10 cellular contexts compared by ENCODE assay signal in genomic region chr3:106004137-106004600, GRCh38.
DNase-seq lines count a peak whose midpoint lies in the region; ATAC-seq and TF ChIP-seq lines count a peak whose summit lies in the region.
"Had no signal": no experiment of that assay in that cellular context is flagged by ENCODE, and none has a peak within 500 bp of the region (broad histone marks: within the 10 kb centered on the region; RNA-seq: fewer than 3 reads in every experiment).

No MANE protein-coding gene starts in this region.

- H3K4me1 Mint-ChIP-seq in CD8-positive, alpha-beta memory T cell = peaks cover 7 to 21% (median 20%) of the 10 kb centered on the region in 3 donors
- H3K4me1 Mint-ChIP-seq in T-cell = peaks cover 8 to 16% (median 8%) of the 10 kb centered on the region in 3 donors
- peaks cover 21% of the 10 kb centered on the region for H3K4me1 Mint-ChIP-seq in nephron
- H3K4me1 Mint-ChIP-seq: GM23338 had no signal

- peaks cover 5 to 9% (median 5%) of the 10 kb centered on the region in 5 donors for H3K9me3 Mint-ChIP-seq in CD8-positive, alpha-beta memory T cell
- H3K9me3 Mint-ChIP-seq in T-cell (peaks cover 2 to 11% (median 3%) of the 10 kb centered on the region in 3 donors), nephron (peaks cover 8% of the 10 kb centered on the region)
- H3K9me3 Mint-ChIP-seq: GM23338 had no signal

- no peaks in the 10 kb centered on the region for H3K9me3 ChIP-seq in CD8-positive, alpha-beta memory T cell (ENCODE audit: low read length)
- H3K9me3 ChIP-seq in endocrine pancreas (ENCODE audit: control insufficient read depth, low read length) (no peaks in the 10 kb centered on the region), WERI-Rb-1 (ENCODE audit: severe bottlenecking) (no peaks in the 10 kb centered on the region)

- no peak for TF ChIP-seq CTCF in nephron (IDR thresholded peaks at IDR 0.05; ENCODE audit: unreplicated experiment in 3 of 3)
- TF ChIP-seq CTCF in GM13976 (IDR thresholded peaks at IDR 0.05; ENCODE audit: borderline replicate concordance, control extremely low read depth, extremely low read depth, insufficient read depth, missing control alignments) = no peak
- TF ChIP-seq CTCF in WERI-Rb-1 (IDR thresholded peaks at IDR 0.05; ENCODE audit: low read depth, low read length) = no peak

- H3K4me1 ChIP-seq in CD8-positive, alpha-beta memory T cell (ENCODE audit: insufficient read depth, low read length) = no peaks in the 10 kb centered on the region
- no peaks in the 10 kb centered on the region for H3K4me1 ChIP-seq in endocrine pancreas (ENCODE audit: control insufficient read depth, insufficient read depth, low read length)

- ATAC-seq in T-cell (replicated peaks in 1 of 4) = peak in 1 of 4 experiments; percentile 42
- ATAC-seq: GM23338 had no signal

- H3K27ac ChIP-seq in CD8-positive, alpha-beta memory T cell (ENCODE audit: low read depth, low read length) = peak overlapping the region; percentile 34
- no peak overlapping the region for H3K27ac ChIP-seq in WERI-Rb-1

- H3K27me3 ChIP-seq in CD8-positive, alpha-beta memory T cell (ENCODE audit: insufficient read depth, low read length, poor library complexity, severe bottlenecking) = no peaks in the 10 kb centered on the region
- H3K27me3 ChIP-seq in endocrine pancreas (ENCODE audit: control insufficient read depth, insufficient read depth, low read length) (no peaks in the 10 kb centered on the region), WERI-Rb-1 (ENCODE audit: insufficient read depth, low read depth, severe bottlenecking) (no peaks in the 10 kb centered on the region)

- peaks cover 0 to 13% (median 3%) of the 10 kb centered on the region in 3 donors for H3K36me3 Mint-ChIP-seq in CD8-positive, alpha-beta memory T cell
- no peaks in the 10 kb centered on the region for H3K36me3 Mint-ChIP-seq in T-cell
- H3K36me3 Mint-ChIP-seq in nephron (ENCODE audit: low read depth) = no peaks in the 10 kb centered on the region

- CTCF ChIA-PET in CD8-positive, alpha-beta memory T cell (lab: Charles Lee) = no interaction called here
- CTCF ChIA-PET in T-cell (lab: Charles Lee) = no interaction called here

- no peak overlapping the region for H3K9ac ChIP-seq in endocrine pancreas (ENCODE audit: control insufficient read depth, insufficient read depth, low read length)

- peak overlapping the region; percentile 20 for H3K4me3 ChIP-seq in CD8-positive, alpha-beta memory T cell (ENCODE audit: low read length)
- H3K4me3 ChIP-seq in endocrine pancreas (ENCODE audit: control insufficient read depth, insufficient read depth, low read length) (peak overlapping the region; percentile 49), WERI-Rb-1 (ENCODE audit: low read depth, low read length) (no peak overlapping the region)
- H3K4me3 ChIP-seq: GM23338 had no signal

- no peak for DNase-seq in CD8-positive, alpha-beta memory T cell
- DNase-seq in T-cell (no peak), GM13976 (ENCODE audit: low spot score) (no peak), HT-29 (ENCODE audit: low spot score) (no peak), WERI-Rb-1 (no peak), NCI-H1436 treated with DMSO at 0.1 percent for 48 hours (lab: John Stamatoyannopoulos, UW) (no peak)
- DNase-seq: GDM1 had no signal

- H3K4me3 Mint-ChIP-seq in CD8-positive, alpha-beta memory T cell = peak overlapping the region; percentile 13 to 86 (median 76)
- H3K4me3 Mint-ChIP-seq in T-cell (peak overlapping the region; percentile 19 to 74 (median 32)), nephron (peak overlapping the region in 2 of 3 experiments; percentile 55)
- H3K4me3 Mint-ChIP-seq: GM23338 had no signal

- peak overlapping the region in 7 of 8 donors; percentile 2 to 59 (median 19) for H3K27ac Mint-ChIP-seq in CD8-positive, alpha-beta memory T cell
- peak overlapping the region in 1 of 2 donors; percentile 3 for H3K27ac Mint-ChIP-seq in T-cell
- peak overlapping the region; percentile 71 to 92 (median 89) for H3K27ac Mint-ChIP-seq in nephron
- H3K27ac Mint-ChIP-seq: GM23338 had no signal

- H3K27me3 Mint-ChIP-seq in CD8-positive, alpha-beta memory T cell = no peaks in the 10 kb centered on the region
- H3K27me3 Mint-ChIP-seq in T-cell (no peaks in the 10 kb centered on the region), nephron (ENCODE audit: low read depth) (no peaks in the 10 kb centered on the region)

- POLR2A ChIA-PET in CD8-positive, alpha-beta memory T cell (lab: Charles Lee) = no interaction called here
- POLR2A ChIA-PET in T-cell (lab: Charles Lee) = no interaction called here

- H3K36me3 ChIP-seq in CD8-positive, alpha-beta memory T cell (ENCODE audit: insufficient read depth, low read length) = no peaks in the 10 kb centered on the region
- H3K36me3 ChIP-seq in endocrine pancreas (ENCODE audit: control insufficient read depth, insufficient read depth, low read length) (no peaks in the 10 kb centered on the region), WERI-Rb-1 (no peaks in the 10 kb centered on the region)

- in situ Hi-C loops in GM13976 (cut with MboI; ENCODE audit: low sequenced_read_pairs, unreplicated experiment) = no loop called here
